Comparison of ENCODE assay signal across 8 cellular contexts in the genomic region with DNA sequence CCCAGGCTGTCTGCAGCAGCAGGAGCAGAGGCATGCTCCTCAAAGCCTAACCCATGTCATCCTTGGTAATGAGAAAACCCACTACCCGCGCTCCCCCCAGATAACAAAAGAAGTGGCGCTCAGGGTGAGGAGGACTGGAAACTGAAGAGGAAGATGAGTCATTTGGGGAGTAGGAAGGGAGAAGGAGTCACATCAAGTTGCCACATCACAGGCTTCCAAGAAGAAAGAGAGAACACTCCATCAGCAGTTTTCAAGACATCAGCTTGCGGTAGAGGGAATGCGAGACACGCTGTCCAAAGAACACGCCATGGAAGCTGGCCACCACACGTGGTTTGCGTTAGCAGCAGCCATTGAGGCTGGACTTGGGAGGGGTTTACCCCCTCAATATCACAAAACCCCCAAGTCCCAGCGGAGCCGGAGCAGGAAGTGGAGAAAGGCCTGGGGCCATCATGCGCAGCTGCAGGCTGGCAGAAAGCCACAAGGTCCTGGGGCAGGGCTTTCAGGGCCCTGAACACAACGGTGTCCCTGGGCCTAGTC. TPM values are rescaled to one million over a fixed set of nuclear protein-coding genes. Genes with fewer than 3 reads are reported as not detected.
DNase-seq lines count a peak whose midpoint lies in the region; ATAC-seq and TF ChIP-seq lines count a peak whose summit lies in the region.

No MANE protein-coding gene starts in this region.

- intact Hi-C loops in PC-3 (cut with micrococcal nuclease), result no loop called here
- intact Hi-C loops in dorsolateral prefrontal cortex (cut with DNase I), result loop anchor here in 1 of 2 donors (5.0 kb wide), 1 partner anchor 40 kb away; a partner anchor contains a TSS

- TF ChIP-seq CTCF in PC-3 (conservative IDR thresholded peaks at IDR 0.05; ENCODE audit: low read depth, low read length) (no peak), dorsolateral prefrontal cortex (IDR thresholded peaks at IDR 0.05 in 54 of 56, conservative IDR thresholded peaks at IDR 0.05 in 2 of 56; ENCODE audit: low read depth in 1 of 56, partially characterized antibody in 56 of 56) (peak in 1 of 56 donors; percentile 13), nephron progenitor cell (IDR thresholded peaks at IDR 0.05) (no peak)

- H3K79me2 ChIP-seq in PC-3 (ENCODE audit: low read length), result no peaks in the 10 kb centered on the region

- peak overlapping the region; percentile 60 to 82 (median 74); a peak in 21 of 22 replicates for H3K9ac ChIP-seq in BLaER1 treated with 17β-estradiol and CSF1 and Interleukin-3, amounts not matched to agents 10 nM and 100 nM
- H3K9ac ChIP-seq in PC-3 (ENCODE audit: low read length) (no peak overlapping the region), neuronal stem cell (ENCODE audit: low read depth, low read length, poor library complexity) (peak overlapping the region; percentile 31)

- POLR2A ChIA-PET in PC-3 (lab: Charles Lee; ENCODE audit: unreplicated experiment), result no interaction called here

- no peak overlapping the region for H2BK120ac ChIP-seq in neuronal stem cell (ENCODE audit: low read depth, low read length)

- no peak overlapping the region for H2BK5ac ChIP-seq in neuronal stem cell (ENCODE audit: low read length)

- H3K79me1 ChIP-seq in neuronal stem cell (ENCODE audit: low read depth, low read length), result no peaks in the 10 kb centered on the region

- peak overlapping the region; percentile 75 to 93 (median 89) for H3K27ac ChIP-seq in BLaER1 treated with 17β-estradiol and CSF1 and Interleukin-3, amounts not matched to agents 10 nM and 100 nM
- H3K27ac ChIP-seq in PC-3 (ENCODE audit: low read length), result peak overlapping the region; percentile 54
- H3K27ac ChIP-seq in dorsolateral prefrontal cortex, result peak overlapping the region in 57 of 59 donors; percentile 6 to 87 (median 72)
- H3K27ac ChIP-seq in neuronal stem cell (replicated peaks; ENCODE audit: low read length), result no peak overlapping the region

- H3K4me3 Mint-ChIP-seq in nephron progenitor cell, result no peak overlapping the region

- H3K18ac ChIP-seq in neuronal stem cell (ENCODE audit: low read length), result no peak overlapping the region

- H3K36me3 ChIP-seq in BLaER1 treated with 17β-estradiol and CSF1 and Interleukin-3, amounts not matched to agents 10 nM and 100 nM, result peaks cover 0 to 19% (median 0%) of the 10 kb centered on the region in 11 experiments; a peak in 7 of 22 replicates
- H3K36me3 ChIP-seq in PC-3 (ENCODE audit: low read depth, low read length), result no peaks in the 10 kb centered on the region
- peaks cover 13 to 77% of the 10 kb centered on the region in 2 donors for H3K36me3 ChIP-seq in neuronal stem cell (replicated peaks in 1 of 2; ENCODE audit: control insufficient read depth in 2 of 2, insufficient read depth in 2 of 2, low read length in 2 of 2)

- H3K23ac ChIP-seq in neuronal stem cell (ENCODE audit: low read depth, low read length, poor library complexity), result no peak overlapping the region

- H2AK5ac ChIP-seq in neuronal stem cell (ENCODE audit: low read depth, low read length), result no peak overlapping the region

- H3K4me3 ChIP-seq in BLaER1 treated with 17β-estradiol and CSF1 and Interleukin-3, amounts not matched to agents 10 nM and 100 nM, result peak overlapping the region in 5 of 10 experiments; percentile 1 to 56 (median 18); a peak in 5 of 20 replicates
- H3K4me3 ChIP-seq in PC-3 (ENCODE audit: low read length) (no peak overlapping the region), dorsolateral prefrontal cortex (no peak overlapping the region), neuronal stem cell (ENCODE audit: low read length in 2 of 2) (peak overlapping the region in 1 of 2 donors; percentile 27)

- no peaks in the 10 kb centered on the region for H3K9me3 Mint-ChIP-seq in nephron progenitor cell

- BruUV-seq in PC-3 (replicated peaks; lab: Mats Ljungman, UMichigan), result no TSS peak

- peaks cover 75 to 100% (median 86%) of the 10 kb centered on the region in 10 experiments for H3K4me1 ChIP-seq in BLaER1 treated with 17β-estradiol and CSF1 and Interleukin-3, amounts not matched to agents 10 nM and 100 nM
- H3K4me1 ChIP-seq in PC-3 (ENCODE audit: insufficient read depth, low read length), result peaks cover 64% of the 10 kb centered on the region
- peaks cover 4 to 6% of the 10 kb centered on the region in 2 donors for H3K4me1 ChIP-seq in neuronal stem cell (ENCODE audit: control insufficient read depth in 2 of 2, insufficient read depth in 1 of 2, low read depth in 1 of 2, low read length in 2 of 2)

- H3K4me1 Mint-ChIP-seq in nephron progenitor cell, result peaks cover 6% of the 10 kb centered on the region

- ATAC-seq in PC-3, result peak; percentile 12; the same call in 1 of the 2 replicates
- no peak for ATAC-seq in HG02642 (IDR thresholded peaks at IDR 0.05; ENCODE audit: poor library complexity, unreplicated experiment)

- no CpG with 5 or more reads among the region's 13 CpGs for WGBS in neuronal stem cell (ENCODE audit: extremely low coverage in 2 of 2, insufficient read length in 2 of 2, insufficient replicate concordance in 1 of 2), 2 donors

- no peaks in the 10 kb centered on the region for H3K9me2 ChIP-seq in PC-3 (replicated peaks; ENCODE audit: low read length)

- CTCF ChIA-PET in PC-3 (lab: Charles Lee), result no interaction called here

- H4K91ac ChIP-seq in neuronal stem cell (ENCODE audit: low read depth, low read length, poor library complexity), result no peak overlapping the region

- no peak overlapping the region for H3K27ac Mint-ChIP-seq in nephron progenitor cell

- peaks cover 3% of the 10 kb centered on the region for H3K27me3 Mint-ChIP-seq in nephron progenitor cell (ENCODE audit: low read depth, poor library complexity)

- H3K36me3 Mint-ChIP-seq in nephron progenitor cell (ENCODE audit: low read depth), result peaks cover 36% of the 10 kb centered on the region

- no peaks in the 10 kb centered on the region for H3F3A ChIP-seq in PC-3 (ENCODE audit: low read length, unreplicated experiment)

- H3K14ac ChIP-seq in neuronal stem cell (ENCODE audit: low read length), result no peak overlapping the region

- H4K8ac ChIP-seq in neuronal stem cell (ENCODE audit: low read depth, low read length), result no peak overlapping the region

- no peak overlapping the region for H3K4ac ChIP-seq in neuronal stem cell (ENCODE audit: low read length)

- H2BK15ac ChIP-seq in neuronal stem cell (ENCODE audit: low read length), result no peak overlapping the region

- no peak overlapping the region for H2BK12ac ChIP-seq in neuronal stem cell (ENCODE audit: low read length)

- DNase-seq in PC-3, result peak; percentile 73
- peak in 5 of 10 donors; percentile 35 to 72 (median 54) for DNase-seq in dorsolateral prefrontal cortex
- no peak for DNase-seq in neuronal stem cell (ENCODE audit: low spot score)
- no peak for DNase-seq in NCI-H1436 treated with DMSO at 0.1 percent for 48 hours (lab: John Stamatoyannopoulos, UW)
- no peak for DNase-seq in nephron progenitor cell
- DNase-seq in OCI-M1 (lab: John Stamatoyannopoulos, UW), result no peak

- H3K9me3 ChIP-seq in BLaER1 treated with 17β-estradiol and CSF1 and Interleukin-3, amounts not matched to agents 10 nM and 100 nM (replicated peaks in 1 of 11), result no peaks in the 10 kb centered on the region
- H3K9me3 ChIP-seq in PC-3 (ENCODE audit: low read length) (no peaks in the 10 kb centered on the region), neuronal stem cell (replicated peaks in 1 of 2; ENCODE audit: control insufficient read depth in 2 of 2, insufficient read depth in 1 of 2, low read depth in 1 of 2, low read length in 2 of 2) (no peaks in the 10 kb centered on the region)

- peak overlapping the region; percentile 74 to 98 (median 92) for H3K4me2 ChIP-seq in BLaER1 treated with 17β-estradiol and CSF1 and Interleukin-3, amounts not matched to agents 10 nM and 100 nM
- H3K4me2 ChIP-seq in PC-3 (ENCODE audit: low read length) (peak overlapping the region; percentile 56), neuronal stem cell (ENCODE audit: insufficient read depth, low read length, poor library complexity, severe bottlenecking) (no peak overlapping the region)

- no peaks in the 10 kb centered on the region for H3K27me3 ChIP-seq in BLaER1 treated with 17β-estradiol and CSF1 and Interleukin-3, amounts not matched to agents 10 nM and 100 nM
- H3K27me3 ChIP-seq in PC-3 (ENCODE audit: low read length), result no peaks in the 10 kb centered on the region
- H3K27me3 ChIP-seq in dorsolateral prefrontal cortex, result no peaks in the 10 kb centered on the region
- no peaks in the 10 kb centered on the region for H3K27me3 ChIP-seq in neuronal stem cell (ENCODE audit: control insufficient read depth in 3 of 3, insufficient read depth in 3 of 3, low read depth in 1 of 3, low read length in 3 of 3)

- no peak overlapping the region for H2AFZ ChIP-seq in PC-3 (ENCODE audit: low read length)
- H2AFZ ChIP-seq in neuronal stem cell (ENCODE audit: low read length), result no peak overlapping the region

- H4K20me1 ChIP-seq in BLaER1 treated with 17β-estradiol and CSF1 and Interleukin-3, amounts not matched to agents 10 nM and 100 nM, result no peaks in the 10 kb centered on the region
- no peaks in the 10 kb centered on the region for H4K20me1 ChIP-seq in PC-3 (ENCODE audit: low read length)

RNA-seq across cellular contexts. Expression of a gene that starts 41.5 kb away (rescaled TPM):
- total RNA-seq in PC-3 (2014; rRNA removed) (8.9 and 9.8 TPM in 2 replicates), dorsolateral prefrontal cortex (10 to 100 TPM in 119 of 120 experiments, 1 to 10 TPM in 1; 9.2 to 63.2 (median 19.7) TPM)
- polyA plus RNA-seq in neuronal stem cell (2013, experiment 1 of 2), result 24.7 TPM
- polyA plus RNA-seq in neuronal stem cell (2013, experiment 2 of 2), result 25.6 TPM
